In the genomic region with DNA sequence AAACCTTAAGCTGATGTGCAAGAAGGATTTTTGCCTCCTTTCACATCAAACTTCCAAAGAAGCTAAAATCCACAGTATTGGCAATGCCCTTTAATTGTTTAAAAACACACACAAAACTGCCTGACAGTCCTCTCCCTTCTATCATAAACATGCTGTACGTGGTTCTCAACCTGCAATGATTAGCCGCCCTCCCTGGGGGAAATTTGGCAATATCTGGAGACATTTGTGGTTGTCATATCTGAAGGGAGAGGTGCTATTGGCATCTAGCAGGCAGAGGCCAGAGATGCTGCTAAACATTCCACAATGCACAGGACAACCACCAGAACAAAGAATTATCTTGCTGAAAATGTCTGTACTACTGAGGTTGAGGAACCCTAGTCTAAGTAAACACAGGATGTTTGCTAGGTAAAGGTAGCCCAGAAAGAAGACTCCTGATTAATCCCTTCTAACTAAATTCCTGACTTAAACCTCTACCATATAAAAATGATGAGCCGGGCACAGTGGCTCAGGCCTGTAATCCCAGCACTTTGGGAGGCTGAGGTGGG, we compare ENCODE assay signal across 11 cellular contexts. TPM values are rescaled to one million over a fixed set of nuclear protein-coding genes. Genes with fewer than 3 reads are reported as not detected.
A peak's percentile ranks its signal among the peaks of the same experiment; 100 is the strongest.
DNase-seq lines count a peak whose midpoint lies in the region; ATAC-seq lines count a peak whose summit lies in the region.
"Had no signal": no experiment of that assay in that cellular context is flagged by ENCODE, and none has a peak within 500 bp of the region (broad histone marks: within the 10 kb centered on the region; RNA-seq: fewer than 3 reads in every experiment).

No MANE protein-coding gene starts in this region.

- DNase-seq in activated CD4-positive, alpha-beta T cell treated with anti-CD3 and anti-CD28 coated beads for 36 hours = no peak
- no peak for DNase-seq in activated CD4-positive, alpha-beta T cell treated with anti-CD3 and anti-CD28 coated beads for 48 hours
- no peak for DNase-seq in activated T-helper 2 cell treated with anti-CD3 and anti-CD28 coated beads, Interferon-gamma antibody, Interleukin-2, Interleukin-4, amounts not matched to agents 10 μg/mL and 5 μg/mL and 100 μg/mL, durations not matched to agents 14 hours and 24 hours and 36 hours (ENCODE audit: low spot score)
- peak; percentile 2 for DNase-seq in kidney tubule cell (ENCODE audit: low spot score)
- DNase-seq in NCI-H1436 treated with DMSO at 0.1 percent for 48 hours (lab: John Stamatoyannopoulos, UW) = no peak
- no peak for DNase-seq in SKM-1 treated with dmso at 0.1 percent for 144 hours (lab: John Stamatoyannopoulos, UW; ENCODE audit: unreplicated experiment)

- peak overlapping the region in 1 of 5 donors; percentile 66 for H3K9ac ChIP-seq in subcutaneous abdominal adipose tissue (ENCODE audit: low read length in 5 of 5)

- H3K9me3 Mint-ChIP-seq in activated CD4-positive, alpha-beta T cell treated with anti-CD3 and anti-CD28 coated beads for 36 hours (ENCODE audit: low read depth) = no peaks in the 10 kb centered on the region
- no peaks in the 10 kb centered on the region for H3K9me3 Mint-ChIP-seq in activated T-helper 2 cell treated with anti-CD3 and anti-CD28 coated beads, Interferon-gamma antibody, Interleukin-2, Interleukin-4, amounts not matched to agents 10 μg/mL and 5 μg/mL and 100 μg/mL, durations not matched to agents 14 hours and 24 hours and 36 hours
- H3K9me3 Mint-ChIP-seq: activated naive CD4-positive, alpha-beta T cell treated with anti-CD3 and anti-CD28 coated beads, Interleukin-2, amount 50 U/mL, for 72 hours had no signal

- H3K9me3 ChIP-seq in subcutaneous abdominal adipose tissue (ENCODE audit: control insufficient read depth in 5 of 5, low read length in 5 of 5) = peaks cover 0 to 4% (median 0%) of the 10 kb centered on the region in 5 donors
- H3K9me3 ChIP-seq: SJSA1 had no signal

- H3K4me1 ChIP-seq in subcutaneous abdominal adipose tissue (ENCODE audit: control insufficient read depth in 5 of 5, insufficient read depth in 5 of 5, low read length in 5 of 5) = peaks cover 0 to 21% (median 15%) of the 10 kb centered on the region in 5 donors

- H3K27ac Mint-ChIP-seq in activated CD4-positive, alpha-beta T cell treated with anti-CD3 and anti-CD28 coated beads for 36 hours = peak overlapping the region; percentile 51
- H3K27ac Mint-ChIP-seq in activated T-helper 2 cell treated with anti-CD3 and anti-CD28 coated beads, Interferon-gamma antibody, Interleukin-2, Interleukin-4, amounts not matched to agents 10 μg/mL and 5 μg/mL and 100 μg/mL, durations not matched to agents 14 hours and 24 hours and 36 hours = no peak overlapping the region
- H3K27ac Mint-ChIP-seq: activated naive CD4-positive, alpha-beta T cell treated with anti-CD3 and anti-CD28 coated beads, Interleukin-2, amount 50 U/mL, for 72 hours had no signal

- H3K36me3 ChIP-seq in subcutaneous abdominal adipose tissue (ENCODE audit: control insufficient read depth in 5 of 5, insufficient read depth in 5 of 5, low read length in 5 of 5) = no peaks in the 10 kb centered on the region
- H3K36me3 ChIP-seq: SJSA1 had no signal

- POLR2A ChIA-PET in activated CD4-positive, alpha-beta T cell treated with anti-CD3 and anti-CD28 coated beads for 36 hours (lab: Charles Lee) = no interaction called here

- peak overlapping the region; percentile 72 for H3K27ac ChIP-seq in subcutaneous abdominal adipose tissue (ENCODE audit: low read depth, low read length)
- H3K27ac ChIP-seq: SJSA1 had no signal

- H3K27me3 ChIP-seq in subcutaneous abdominal adipose tissue (ENCODE audit: control insufficient read depth in 5 of 5, insufficient read depth in 4 of 5, low read length in 5 of 5) = no peaks in the 10 kb centered on the region
- H3K27me3 ChIP-seq: SJSA1 had no signal

- ATAC-seq in activated CD4-positive, alpha-beta T cell treated with anti-CD3 and anti-CD28 coated beads for 36 hours = no peak
- no peak for ATAC-seq in GM18517 (IDR thresholded peaks at IDR 0.05; ENCODE audit: unreplicated experiment)

- peak overlapping the region; percentile 71 to 87 (median 80) for H3K4me3 ChIP-seq in subcutaneous abdominal adipose tissue (ENCODE audit: low read depth in 1 of 5, low read length in 5 of 5)

- intact Hi-C loops in activated CD4-positive, alpha-beta T cell treated with anti-CD3 and anti-CD28 coated beads for 36 hours (cut with DNase I, micrococcal nuclease) = no loop called here
- intact Hi-C loops in activated T-helper 2 cell treated with anti-CD3 and anti-CD28 coated beads, Interferon-gamma antibody, Interleukin-2, Interleukin-4, amounts not matched to agents 10 μg/mL and 5 μg/mL and 100 μg/mL, durations not matched to agents 14 hours and 24 hours and 36 hours (cut with micrococcal nuclease) = loop anchor here (10.0 kb wide), 1 partner anchor 49 kb away; a partner anchor contains a TSS

- CTCF ChIA-PET in activated CD4-positive, alpha-beta T cell treated with anti-CD3 and anti-CD28 coated beads for 36 hours (lab: Charles Lee) = interaction anchor here (0.8 to 1.2 kb wide), 4 partner anchors 20 to 32 kb away, joined by 3 to 7 read pairs (median 5); a partner anchor contains a TSS

- H3K27me3 Mint-ChIP-seq in activated CD4-positive, alpha-beta T cell treated with anti-CD3 and anti-CD28 coated beads for 36 hours = no peaks in the 10 kb centered on the region
- H3K27me3 Mint-ChIP-seq in activated T-helper 2 cell treated with anti-CD3 and anti-CD28 coated beads, Interferon-gamma antibody, Interleukin-2, Interleukin-4, amounts not matched to agents 10 μg/mL and 5 μg/mL and 100 μg/mL, durations not matched to agents 14 hours and 24 hours and 36 hours (ENCODE audit: low read depth) = peaks cover 10% of the 10 kb centered on the region

- peaks cover 6% of the 10 kb centered on the region for H3K4me1 Mint-ChIP-seq in activated CD4-positive, alpha-beta T cell treated with anti-CD3 and anti-CD28 coated beads for 36 hours
- peaks cover 3% of the 10 kb centered on the region for H3K4me1 Mint-ChIP-seq in activated T-helper 2 cell treated with anti-CD3 and anti-CD28 coated beads, Interferon-gamma antibody, Interleukin-2, Interleukin-4, amounts not matched to agents 10 μg/mL and 5 μg/mL and 100 μg/mL, durations not matched to agents 14 hours and 24 hours and 36 hours (ENCODE audit: low read depth)

- H3K36me3 Mint-ChIP-seq in activated CD4-positive, alpha-beta T cell treated with anti-CD3 and anti-CD28 coated beads for 36 hours (ENCODE audit: low read depth) = no peaks in the 10 kb centered on the region
- peaks cover 3% of the 10 kb centered on the region for H3K36me3 Mint-ChIP-seq in activated T-helper 2 cell treated with anti-CD3 and anti-CD28 coated beads, Interferon-gamma antibody, Interleukin-2, Interleukin-4, amounts not matched to agents 10 μg/mL and 5 μg/mL and 100 μg/mL, durations not matched to agents 14 hours and 24 hours and 36 hours (ENCODE audit: low read depth)
- H3K36me3 Mint-ChIP-seq: activated naive CD4-positive, alpha-beta T cell treated with anti-CD3 and anti-CD28 coated beads, Interleukin-2, amount 50 U/mL, for 72 hours had no signal

- H3K4me3 Mint-ChIP-seq in activated CD4-positive, alpha-beta T cell treated with anti-CD3 and anti-CD28 coated beads for 36 hours = peak overlapping the region; percentile 76
- peak overlapping the region; percentile 79 for H3K4me3 Mint-ChIP-seq in activated T-helper 2 cell treated with anti-CD3 and anti-CD28 coated beads, Interferon-gamma antibody, Interleukin-2, Interleukin-4, amounts not matched to agents 10 μg/mL and 5 μg/mL and 100 μg/mL, durations not matched to agents 14 hours and 24 hours and 36 hours (ENCODE audit: low read depth)

RNA-seq across cellular contexts. Expression of a gene that starts 1.2 kb away (rescaled TPM):
- total RNA-seq in activated CD4-positive, alpha-beta T cell treated with anti-CD3 and anti-CD28 coated beads for 36 hours = under 1 TPM in 1 of 2 experiments, not detected in 1; 0.18 TPM
- not detected in 2 replicates for total RNA-seq in activated T-helper 2 cell treated with anti-CD3 and anti-CD28 coated beads, Interferon-gamma antibody, Interleukin-2, Interleukin-4, amounts not matched to agents 10 μg/mL and 5 μg/mL and 100 μg/mL, durations not matched to agents 14 hours and 24 hours and 36 hours
- total RNA-seq: activated naive CD4-positive, alpha-beta T cell treated with anti-CD3 and anti-CD28 coated beads, Interleukin-2, amount 50 U/mL, for 72 hours; frontal cortex; SJSA1 had no signal

RNA-seq across cellular contexts. Expression of a gene that starts 21.8 kb away (rescaled TPM):
- 1 to 10 TPM; 3.0 to 3.1 TPM for total RNA-seq in activated CD4-positive, alpha-beta T cell treated with anti-CD3 and anti-CD28 coated beads for 36 hours
- 0.57 and 1.4 TPM in 2 replicates for total RNA-seq in activated T-helper 2 cell treated with anti-CD3 and anti-CD28 coated beads, Interferon-gamma antibody, Interleukin-2, Interleukin-4, amounts not matched to agents 10 μg/mL and 5 μg/mL and 100 μg/mL, durations not matched to agents 14 hours and 24 hours and 36 hours

RNA-seq across cellular contexts. Expression of a gene that starts 31.3 kb away (rescaled TPM):
- total RNA-seq in activated CD4-positive, alpha-beta T cell treated with anti-CD3 and anti-CD28 coated beads for 36 hours = 1 to 10 TPM; 3.7 to 6.8 TPM
- total RNA-seq in activated T-helper 2 cell treated with anti-CD3 and anti-CD28 coated beads, Interferon-gamma antibody, Interleukin-2, Interleukin-4, amounts not matched to agents 10 μg/mL and 5 μg/mL and 100 μg/mL, durations not matched to agents 14 hours and 24 hours and 36 hours = 6.0 and 6.2 TPM in 2 replicates

RNA-seq across cellular contexts. Expression of a gene that starts 44.5 kb away (rescaled TPM):
- total RNA-seq in activated CD4-positive, alpha-beta T cell treated with anti-CD3 and anti-CD28 coated beads for 36 hours = 1 to 10 TPM; 2.8 to 5.0 TPM
- total RNA-seq in activated T-helper 2 cell treated with anti-CD3 and anti-CD28 coated beads, Interferon-gamma antibody, Interleukin-2, Interleukin-4, amounts not matched to agents 10 μg/mL and 5 μg/mL and 100 μg/mL, durations not matched to agents 14 hours and 24 hours and 36 hours = 10.1 and 12.3 TPM in 2 replicates

RNA-seq across cellular contexts. Expression of a gene that starts 54.7 kb away (rescaled TPM):
- total RNA-seq in activated CD4-positive, alpha-beta T cell treated with anti-CD3 and anti-CD28 coated beads for 36 hours = under 1 TPM in 1 of 2 experiments, not detected in 1; 0.05 TPM
- not detected in 2 replicates for total RNA-seq in activated T-helper 2 cell treated with anti-CD3 and anti-CD28 coated beads, Interferon-gamma antibody, Interleukin-2, Interleukin-4, amounts not matched to agents 10 μg/mL and 5 μg/mL and 100 μg/mL, durations not matched to agents 14 hours and 24 hours and 36 hours
- total RNA-seq: activated naive CD4-positive, alpha-beta T cell treated with anti-CD3 and anti-CD28 coated beads, Interleukin-2, amount 50 U/mL, for 72 hours; SJSA1 had no signal
